ENCODE assay signal across 16 cellular contexts in genomic region chr17:61492759-61493526, GRCh38. TPM values are rescaled to one million over a fixed set of nuclear protein-coding genes. Genes with fewer than 3 reads are reported as not detected.
A peak's percentile ranks its signal among the peaks of the same experiment; 100 is the strongest.
DNase-seq lines count a peak whose midpoint lies in the region; ATAC-seq, FAIRE-seq and TF ChIP-seq lines count a peak whose summit lies in the region.
"Had no signal": no experiment of that assay in that cellular context is flagged by ENCODE, and none has a peak within 500 bp of the region (broad histone marks: within the 10 kb centered on the region; RNA-seq: fewer than 3 reads in every experiment).

No MANE protein-coding gene starts in this region.

- H3K9me2 ChIP-seq in OCI-LY7 (ENCODE audit: insufficient read depth, low read length) = no peaks in the 10 kb centered on the region

- BruUV-seq in OCI-LY7 (replicated peaks; lab: Mats Ljungman, UMichigan) = no TSS peak

- H3K4me1 ChIP-seq in OCI-LY7 (ENCODE audit: insufficient read depth, low read length, poor library complexity, severe bottlenecking) (no peaks in the 10 kb centered on the region), fibroblast of lung (ENCODE audit: control insufficient read depth, extremely low read depth, insufficient read depth, low read length) (peaks cover 8% of the 10 kb centered on the region)

- ATAC-seq in HG03175 (IDR thresholded peaks at IDR 0.05; ENCODE audit: unreplicated experiment) = no peak
- ATAC-seq in HG03460 (IDR thresholded peaks at IDR 0.05; ENCODE audit: unreplicated experiment) = no peak
- ATAC-seq: naive thymus-derived CD4-positive, alpha-beta T cell; sciatic nerve had no signal

- POLR2A ChIA-PET in OCI-LY7 (lab: Charles Lee) = no interaction called here

- no peak overlapping the region for H3K9ac ChIP-seq in fibroblast of lung (ENCODE audit: insufficient read depth, low read length)

- H4K20me1 ChIP-seq in OCI-LY7 (ENCODE audit: insufficient read depth, low read length) (no peaks in the 10 kb centered on the region), fibroblast of lung (ENCODE audit: control insufficient read depth, extremely low read depth, insufficient read depth, low read length) (no peaks in the 10 kb centered on the region)

- H3K36me3 ChIP-seq in OCI-LY7 (ENCODE audit: insufficient read depth, low read length) = no peaks in the 10 kb centered on the region
- no peaks in the 10 kb centered on the region for H3K36me3 ChIP-seq in fibroblast of lung (ENCODE audit: control insufficient read depth, insufficient read depth, low read length)
- H3K36me3 ChIP-seq: WERI-Rb-1 had no signal

- DNase-seq in EH (ENCODE audit: low read depth) = peak; percentile 97
- no peak for DNase-seq in OCI-LY7 (ENCODE audit: low spot score)
- peak in 1 of 2 donors; percentile 61 for DNase-seq in fibroblast of lung (ENCODE audit: low read depth in 2 of 2)
- peak; percentile 79 for DNase-seq in posterior vena cava (ENCODE audit: low spot score)
- no peak for DNase-seq in GM19239 (ENCODE audit: insufficient read length, low spot score)
- no peak for DNase-seq in NCI-H146 (lab: John Stamatoyannopoulos, UW)
- DNase-seq: activated CD8-positive, alpha-beta memory T cell treated with anti-CD3 and anti-CD28 coated beads, Interleukin-2, amount 50 U/mL, for 4 hours; activated naive CD8-positive, alpha-beta T cell treated with anti-CD3 and anti-CD28 coated beads for 36 hours; CD8-positive, alpha-beta memory T cell; naive thymus-derived CD4-positive, alpha-beta T cell; NCI-H2081 treated with DMSO at 0.1 percent for 48 hours; WERI-Rb-1 had no signal

- no peaks in the 10 kb centered on the region for H3K27me3 ChIP-seq in fibroblast of lung (ENCODE audit: control insufficient read depth, insufficient read depth, low read length)

- CTCF ChIA-PET in OCI-LY7 (lab: Charles Lee; ENCODE audit: unreplicated experiment) = no interaction called here

- H3K4me3 ChIP-seq in OCI-LY7 (ENCODE audit: low read depth, low read length, poor library complexity, severe bottlenecking) (no peak overlapping the region), fibroblast of lung (replicated peaks in 1 of 4; ENCODE audit: control extremely low read depth in 1 of 4, insufficient read depth in 1 of 4, low read depth in 3 of 4, low read length in 4 of 4) (no peak overlapping the region)
- H3K4me3 ChIP-seq: SK-N-MC had no signal

- H3K79me2 ChIP-seq in OCI-LY7 (ENCODE audit: insufficient read depth, low read depth, low read length) = no peaks in the 10 kb centered on the region
- H3K79me2 ChIP-seq in fibroblast of lung (ENCODE audit: control insufficient read depth, insufficient read depth, low read length) = no peaks in the 10 kb centered on the region

- intact Hi-C loops in OCI-LY7 (cut with micrococcal nuclease; ENCODE audit: unreplicated experiment) = no loop called here
- intact Hi-C loops in posterior vena cava (cut with DNase I) = loop anchor here in 1 of 2 donors (5.0 kb wide), 1 partner anchor 514 kb away; no protein-coding TSS in a partner anchor

- no peak for FAIRE-seq in GM19239 (lab: Jason Lieb, UNC)

- no peak overlapping the region for H3K4me2 ChIP-seq in OCI-LY7 (ENCODE audit: low read length)
- no peak overlapping the region for H3K4me2 ChIP-seq in fibroblast of lung (ENCODE audit: extremely low read depth, insufficient read depth, low read length)

- H3K27ac ChIP-seq in OCI-LY7 (ENCODE audit: low read depth, low read length, poor library complexity, severe bottlenecking) (no peak overlapping the region), fibroblast of lung (ENCODE audit: insufficient read depth, low read length) (peak overlapping the region; percentile 46)
- H3K27ac ChIP-seq: SK-N-MC, WERI-Rb-1 had no signal

- H2AFZ ChIP-seq in OCI-LY7 (ENCODE audit: low read length) = 0 out of 2 replicates have a peak overlapping the region, but pooled peaks have one; percentile 42
- no peak overlapping the region for H2AFZ ChIP-seq in fibroblast of lung (ENCODE audit: low read length)

- H3K9me3 ChIP-seq in OCI-LY7 (ENCODE audit: low read length) (no peaks in the 10 kb centered on the region), fibroblast of lung (ENCODE audit: control insufficient read depth, insufficient read depth, low read depth, low read length) (no peaks in the 10 kb centered on the region)

- TF ChIP-seq CTCF in OCI-LY7 (conservative IDR thresholded peaks at IDR 0.05; ENCODE audit: low read length) (0 out of 2 replicates have a peak, but pooled peaks have one; percentile 36), fibroblast of lung (conservative IDR thresholded peaks at IDR 0.05 in 1 of 2, IDR thresholded peaks at IDR 0.05 in 1 of 2; ENCODE audit: low read depth in 1 of 2, low read length in 2 of 2) (no peak)

RNA-seq across cellular contexts. Expression of gene TBX4, which starts 40.7 kb away (rescaled TPM):
- not detected in 2 replicates for total RNA-seq in OCI-LY7 (2014; rRNA removed; shearing (Covaris generic))
- not detected in 2 replicates for total RNA-seq in OCI-LY7 (2022)
- 35.2 and 44.1 TPM in 2 replicates for total RNA-seq in fibroblast of lung
- 84.3 and 93.9 TPM in 2 replicates for polyA plus RNA-seq in fibroblast of lung
- 55.1 and 85.4 TPM in 2 replicates for polyA plus RNA-seq in fibroblast of lung (2012)
- 133 and 151 TPM in 2 replicates for polyA minus RNA-seq in fibroblast of lung (ENCODE audit: low replicate concordance)
- total RNA-seq in posterior vena cava = under 1 TPM in 1 of 2 donors, not detected in 1; 0.24 TPM
- total RNA-seq: activated naive CD8-positive, alpha-beta T cell treated with anti-CD3 and anti-CD28 coated beads for 36 hours; CD8-positive, alpha-beta memory T cell; naive thymus-derived CD4-positive, alpha-beta T cell; sciatic nerve had no signal
- polyA plus RNA-seq: CD8-positive, alpha-beta memory T cell; naive thymus-derived CD4-positive, alpha-beta T cell had no signal

Comparison
In these comparisons a context has a peak if more than half of its experiments do, and no peak if none do; other contexts are left out.
1. DNase-seq: peak in EH (single experiment) and posterior vena cava (single experiment); none in OCI-LY7 (single experiment), GM19239 (single experiment) and NCI-H146 (single experiment).
2. RNA of gene TBX4, which starts 40.7 kb away (total RNA-seq): 35.2 to 44.1 TPM in fibroblast of lung; 0.24 TPM in posterior vena cava and not detected in OCI-LY7; every median in the first group is over 10 times any median in the second.